Comparison of ENCODE assay signal across 30 cellular contexts in genomic region chrX:115284877-115285276, GRCh38. TPM values are rescaled to one million over a fixed set of nuclear protein-coding genes. Genes with fewer than 3 reads are reported as not detected.
DNase-seq lines count a peak whose midpoint lies in the region; ATAC-seq and TF ChIP-seq lines count a peak whose summit lies in the region.
"Had no signal": no experiment of that assay in that cellular context is flagged by ENCODE, and none has a peak within 500 bp of the region (broad histone marks: within the 10 kb centered on the region; RNA-seq: fewer than 3 reads in every experiment).

No MANE protein-coding gene starts in this region.

- no TSS peak for BruUV-seq in mammary epithelial cell (replicated peaks; lab: Mats Ljungman, UMichigan)

- no peak overlapping the region for H3K9ac ChIP-seq in mammary epithelial cell (ENCODE audit: insufficient read depth, low read length)

- H3K4me3 Mint-ChIP-seq in nephron, result no peak overlapping the region
- H3K4me3 Mint-ChIP-seq in activated naive CD8-positive, alpha-beta T cell treated with anti-CD3 and anti-CD28 coated beads, Interleukin-2, amount 50 U/mL, for 24 hours, result no peak overlapping the region
- H3K4me3 Mint-ChIP-seq: activated CD4-positive, alpha-beta T cell treated with anti-CD3 and anti-CD28 coated beads for 36 hours; activated T-helper 1 cell treated with anti-CD3 and anti-CD28 coated beads, Interleukin-12 subunit alpha, Interleukin-12 subunit beta, Interleukin-2, Interleukin-4 antibody, amounts not matched to agents 30 ng/mL and 10 ng/mL and 1 ng/mL, durations not matched to agents 14 hours and 24 hours and 36 hours; CD4-positive, alpha-beta memory T cell; GM23338; naive B cell; T-cell had no signal

- peaks cover 4% of the 10 kb centered on the region for H3K9me3 Mint-ChIP-seq in nephron
- H3K9me3 Mint-ChIP-seq in activated naive CD8-positive, alpha-beta T cell treated with anti-CD3 and anti-CD28 coated beads, Interleukin-2, amount 50 U/mL, for 24 hours, result no peaks in the 10 kb centered on the region
- H3K9me3 Mint-ChIP-seq: activated naive CD4-positive, alpha-beta T cell treated with anti-CD3 and anti-CD28 coated beads, Interleukin-2, amount 50 U/mL, for 72 hours; activated T-helper 1 cell treated with anti-CD3 and anti-CD28 coated beads, Interleukin-12 subunit alpha, Interleukin-12 subunit beta, Interleukin-2, Interleukin-4 antibody, amounts not matched to agents 30 ng/mL and 10 ng/mL and 1 ng/mL, durations not matched to agents 14 hours and 24 hours and 36 hours; CD4-positive, alpha-beta memory T cell; GM23338; T-cell had no signal

- no peaks in the 10 kb centered on the region for H3K4me1 ChIP-seq in mammary epithelial cell (ENCODE audit: insufficient read depth, low read length)
- H3K4me1 ChIP-seq: right lobe of liver, uterus had no signal

- dilution Hi-C loops in mammary epithelial cell (cut with HindIII; ENCODE audit: low sequenced_read_pairs), result no loop called here

- 68% methylated on average over 4 of the region's 4 CpGs for WGBS in mammary epithelial cell (ENCODE audit: low coverage, missing lambda C conversion rate)

- intact Hi-C loops in mammary epithelial cell (cut with micrococcal nuclease), result no loop called here

- no peaks in the 10 kb centered on the region for H3K36me3 Mint-ChIP-seq in nephron (ENCODE audit: low read depth)
- H3K36me3 Mint-ChIP-seq in activated naive CD8-positive, alpha-beta T cell treated with anti-CD3 and anti-CD28 coated beads, Interleukin-2, amount 50 U/mL, for 24 hours (ENCODE audit: low read depth), result no peaks in the 10 kb centered on the region
- H3K36me3 Mint-ChIP-seq: activated naive CD4-positive, alpha-beta T cell treated with anti-CD3 and anti-CD28 coated beads, Interleukin-2, amount 50 U/mL, for 72 hours; CD4-positive, alpha-beta memory T cell; naive B cell; T-cell had no signal

- in situ Hi-C loops in mammary epithelial cell (cut with MboI; ENCODE audit: low sequenced_read_pairs in 2 of 2), result no loop called here

- H3K4me2 ChIP-seq in mammary epithelial cell (ENCODE audit: insufficient read depth, low read depth, low read length), result no peak overlapping the region
- H3K4me2 ChIP-seq: GM23338 had no signal

- no peak overlapping the region for H3K4me3 ChIP-seq in AG09309 (ENCODE audit: control insufficient read depth, low read depth, low read length)
- H3K4me3 ChIP-seq in choroid plexus epithelial cell (ENCODE audit: low read depth, low read length), result no peak overlapping the region
- H3K4me3 ChIP-seq in mammary epithelial cell (replicated peaks in 1 of 3; ENCODE audit: insufficient read depth in 1 of 3, low read depth in 2 of 3, low read length in 3 of 3), result no peak overlapping the region
- H3K4me3 ChIP-seq: coronary artery, GM12878, GM23338, K562, ovary, right lobe of liver, uterus had no signal

- no peaks in the 10 kb centered on the region for H3K9me3 ChIP-seq in mammary epithelial cell (replicated peaks; ENCODE audit: insufficient read depth, low read length)
- H3K9me3 ChIP-seq: ovary, right lobe of liver, uterus had no signal

- H4K20me1 ChIP-seq in mammary epithelial cell (ENCODE audit: insufficient read depth, low read length), result no peaks in the 10 kb centered on the region

- peaks cover 7% of the 10 kb centered on the region for H3K4me1 Mint-ChIP-seq in nephron
- no peaks in the 10 kb centered on the region for H3K4me1 Mint-ChIP-seq in activated naive CD8-positive, alpha-beta T cell treated with anti-CD3 and anti-CD28 coated beads, Interleukin-2, amount 50 U/mL, for 24 hours
- H3K4me1 Mint-ChIP-seq: activated CD4-positive, alpha-beta T cell treated with anti-CD3 and anti-CD28 coated beads for 36 hours; CD4-positive, alpha-beta memory T cell; naive B cell; T-cell had no signal

- H3K79me2 ChIP-seq in mammary epithelial cell (ENCODE audit: insufficient read depth, low read length), result no peaks in the 10 kb centered on the region

- no peak overlapping the region for H3K27ac ChIP-seq in mammary epithelial cell (ENCODE audit: insufficient read depth, low read depth, low read length)
- H3K27ac ChIP-seq: coronary artery, ovary, right lobe of liver, uterus had no signal

- H2AFZ ChIP-seq in mammary epithelial cell (ENCODE audit: low read depth, low read length), result no peak overlapping the region

- TF ChIP-seq CTCF in AG09309 (IDR thresholded peaks at IDR 0.05; ENCODE audit: control insufficient read depth, insufficient read depth, low read depth, low read length, missing control alignments) (peak; percentile 27), LNCAP (IDR thresholded peaks at IDR 0.05) (peak; percentile 27; the same call in 1 of the 2 replicates), choroid plexus epithelial cell (conservative IDR thresholded peaks at IDR 0.05; ENCODE audit: low read depth, low read length) (peak; percentile 18), nephron (IDR thresholded peaks at IDR 0.05; ENCODE audit: unreplicated experiment in 3 of 3) (peak; percentile 20 to 32 (median 27)), mammary epithelial cell (conservative IDR thresholded peaks at IDR 0.05 in 1 of 2, IDR thresholded peaks at IDR 0.05 in 1 of 2; ENCODE audit: extremely low read depth in 1 of 2, insufficient read depth in 1 of 2, low read depth in 1 of 2, low read length in 2 of 2) (no peak)

- CTCF ChIA-PET in mammary epithelial cell (lab: Charles Lee; ENCODE audit: low non-redundant PET), result interaction anchor here (0.7 kb wide), 1 partner anchor 364 kb away, joined by 6 read pairs; no protein-coding TSS in a partner anchor

- peaks cover 6% of the 10 kb centered on the region for H3K27me3 ChIP-seq in mammary epithelial cell (ENCODE audit: insufficient read depth, low read length)
- H3K27me3 ChIP-seq: ovary had no signal

- H3K27ac Mint-ChIP-seq in nephron, result peak overlapping the region in 2 of 3 experiments; percentile 7 to 25
- no peak overlapping the region for H3K27ac Mint-ChIP-seq in activated naive CD8-positive, alpha-beta T cell treated with anti-CD3 and anti-CD28 coated beads, Interleukin-2, amount 50 U/mL, for 24 hours
- H3K27ac Mint-ChIP-seq: activated CD4-positive, alpha-beta T cell treated with anti-CD3 and anti-CD28 coated beads for 36 hours; activated naive CD4-positive, alpha-beta T cell treated with anti-CD3 and anti-CD28 coated beads, Interleukin-2, amount 50 U/mL, for 72 hours; activated T-helper 1 cell treated with anti-CD3 and anti-CD28 coated beads, Interleukin-12 subunit alpha, Interleukin-12 subunit beta, Interleukin-2, Interleukin-4 antibody, amounts not matched to agents 30 ng/mL and 10 ng/mL and 1 ng/mL, durations not matched to agents 14 hours and 24 hours and 36 hours; CD4-positive, alpha-beta memory T cell; GM23338; naive B cell; T-cell had no signal

- DNase-seq in AG09309 (ENCODE audit: low read depth) (no peak), choroid plexus epithelial cell (ENCODE audit: low read depth) (peak; percentile 15), mammary epithelial cell (no peak), OCI-M2 (lab: John Stamatoyannopoulos, UW; ENCODE audit: unreplicated experiment) (no peak), NCI-H748 treated with DMSO at 0.1 percent for 48 hours (lab: John Stamatoyannopoulos, UW) (no peak)
- DNase-seq in activated naive CD8-positive, alpha-beta T cell treated with anti-CD3 and anti-CD28 coated beads, Interleukin-2, amount 50 U/mL, for 24 hours, result no peak
- DNase-seq: ACHN; activated CD4-positive, alpha-beta T cell treated with anti-CD3 and anti-CD28 coated beads for 36 hours; CD4-positive, alpha-beta memory T cell; GDM1; kidney glomerular epithelial cell; mesenchymal stem cell; naive B cell; NCI-H1092; NCI-H524; ovary; right lobe of liver; stimulated activated CD4-positive, alpha-beta T cell treated with anti-CD3 and anti-CD28 coated beads, Interleukin-15, amount 100 ng/mL, for 24 hours; T-cell; uterus had no signal

- H3K36me3 ChIP-seq in mammary epithelial cell (ENCODE audit: insufficient read depth, low read length), result no peaks in the 10 kb centered on the region
- H3K36me3 ChIP-seq: ovary, right lobe of liver, uterus had no signal

- ATAC-seq in activated naive CD8-positive, alpha-beta T cell treated with anti-CD3 and anti-CD28 coated beads, Interleukin-2, amount 50 U/mL, for 24 hours, result no peak
- ATAC-seq: activated CD4-positive, alpha-beta T cell treated with anti-CD3 and anti-CD28 coated beads for 36 hours; activated naive CD4-positive, alpha-beta T cell treated with anti-CD3 and anti-CD28 coated beads, Interleukin-2, amount 50 U/mL, for 72 hours; GM12878; GM23338; K562; right lobe of liver; Right ventricle myocardium inferior; T-cell had no signal

- no peaks in the 10 kb centered on the region for H3K27me3 Mint-ChIP-seq in nephron (ENCODE audit: low read depth)
- no peaks in the 10 kb centered on the region for H3K27me3 Mint-ChIP-seq in activated naive CD8-positive, alpha-beta T cell treated with anti-CD3 and anti-CD28 coated beads, Interleukin-2, amount 50 U/mL, for 24 hours
- H3K27me3 Mint-ChIP-seq: activated CD4-positive, alpha-beta T cell treated with anti-CD3 and anti-CD28 coated beads for 36 hours; CD4-positive, alpha-beta memory T cell; naive B cell had no signal

RNA-seq across cellular contexts. Expression of gene LUZP4, which starts 4.6 kb away (rescaled TPM):
- not detected for total RNA-seq in mammary epithelial cell
- polyA plus RNA-seq in mammary epithelial cell, result not detected
- polyA minus RNA-seq in mammary epithelial cell, result not detected
- total RNA-seq: activated CD4-positive, alpha-beta T cell treated with anti-CD3 and anti-CD28 coated beads for 36 hours; activated naive CD4-positive, alpha-beta T cell treated with anti-CD3 and anti-CD28 coated beads, Interleukin-2, amount 50 U/mL, for 72 hours; activated T-helper 1 cell treated with anti-CD3 and anti-CD28 coated beads, Interleukin-12 subunit alpha, Interleukin-12 subunit beta, Interleukin-2, Interleukin-4 antibody, amounts not matched to agents 30 ng/mL and 10 ng/mL and 1 ng/mL, durations not matched to agents 14 hours and 24 hours and 36 hours; CD4-positive, alpha-beta memory T cell; GM12878; GM23338; ovary; right lobe of liver; Right ventricle myocardium inferior; subcutaneous adipose tissue; T-cell; uterus had no signal
- polyA plus RNA-seq: CD4-positive, alpha-beta memory T cell; GM12878; GM23338; ovary had no signal

RNA-seq across cellular contexts. Expression of gene LRCH2, which starts 51.0 kb away (rescaled TPM):
- total RNA-seq in mammary epithelial cell, result under 1 TPM in 1 of 2 donors, not detected in 1; 0.33 TPM
- polyA plus RNA-seq in mammary epithelial cell, result not detected
- polyA minus RNA-seq in mammary epithelial cell, result not detected
- total RNA-seq: activated CD4-positive, alpha-beta T cell treated with anti-CD3 and anti-CD28 coated beads for 36 hours; activated naive CD4-positive, alpha-beta T cell treated with anti-CD3 and anti-CD28 coated beads, Interleukin-2, amount 50 U/mL, for 72 hours; activated T-helper 1 cell treated with anti-CD3 and anti-CD28 coated beads, Interleukin-12 subunit alpha, Interleukin-12 subunit beta, Interleukin-2, Interleukin-4 antibody, amounts not matched to agents 30 ng/mL and 10 ng/mL and 1 ng/mL, durations not matched to agents 14 hours and 24 hours and 36 hours; CD4-positive, alpha-beta memory T cell; GM12878; T-cell had no signal
- polyA plus RNA-seq: CD4-positive, alpha-beta memory T cell had no signal

Comparison
In these comparisons a context has a peak if more than half of its experiments do, and no peak if none do; other contexts are left out.
1. CTCF ChIP-seq: peak in AG09309 (single experiment), LNCAP (single experiment), choroid plexus epithelial cell (single experiment) and nephron (3 of 3); none in mammary epithelial cell (0 of 2).